20 cellular contexts compared by ENCODE assay signal in the genomic region with DNA sequence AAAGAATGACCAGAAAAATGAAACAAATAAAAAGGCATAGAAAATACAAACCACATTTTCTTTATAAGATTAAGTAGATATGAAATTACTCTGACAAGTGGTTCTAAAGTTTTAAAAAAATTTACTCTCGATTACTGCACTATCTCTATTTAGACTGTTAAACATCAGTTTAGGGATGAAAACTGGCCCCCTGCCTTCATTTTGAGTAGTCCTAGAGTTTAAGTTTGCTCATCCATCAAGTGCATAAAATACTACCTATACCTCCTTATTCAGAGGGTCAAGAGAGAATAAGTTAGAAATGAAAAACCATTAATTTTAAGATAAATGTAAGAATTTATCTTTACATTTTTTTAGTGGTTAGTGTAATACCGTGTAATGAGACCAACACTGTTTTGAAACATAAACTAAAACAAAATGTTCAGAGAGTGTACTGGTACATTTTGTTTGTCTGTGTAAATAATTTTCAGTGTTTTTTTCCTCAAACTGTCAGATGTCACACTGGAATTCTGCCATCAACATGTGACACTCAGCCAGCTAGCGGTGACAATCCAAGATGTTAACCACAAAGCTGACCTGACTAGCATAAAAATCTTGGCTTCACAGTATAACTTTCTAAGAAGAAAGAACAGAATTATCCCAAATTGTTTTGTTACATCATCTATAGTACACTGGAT.
"Had no signal": no experiment of that assay in that cellular context is flagged by ENCODE, and none has a peak within 500 bp of the region (broad histone marks: within the 10 kb centered on the region; RNA-seq: fewer than 3 reads in every experiment).

No MANE protein-coding gene starts in this region.

- DNase-seq: activated CD4-positive, alpha-beta T cell treated with anti-CD3 and anti-CD28 coated beads for 1 hour; activated CD8-positive, alpha-beta memory T cell treated with anti-CD3 and anti-CD28 coated beads for 24 hours; activated CD8-positive, alpha-beta memory T cell treated with anti-CD3 and anti-CD28 coated beads, Interleukin-2, amount 50 U/mL, for 48 hours; activated effector memory CD4-positive, alpha-beta T cell treated with anti-CD3 and anti-CD28 coated beads, Interleukin-2, amount 50 U/mL, for 16 hours; activated T-cell treated with anti-CD3 and anti-CD28 coated beads, Interleukin-2, amount 50 U/mL, for 72 hours; endodermal cell; foreskin fibroblast; heart right ventricle; kidney glomerular epithelial cell; naive thymus-derived CD8-positive, alpha-beta T cell; pancreas; stimulated activated CD4-positive, alpha-beta T cell treated with anti-CD3 and anti-CD28 coated beads, Interleukin-4, amount 100 ng/mL, for 1 hour; SW 1271; T-helper 2 cell had no signal

- H3K27me3 ChIP-seq: heart right ventricle, pancreas, tibial nerve had no signal

- H3K36me3 ChIP-seq: heart right ventricle, pancreas, tibial nerve had no signal

- ATAC-seq: activated T-cell treated with anti-CD3 and anti-CD28 coated beads, Interleukin-2, amount 50 U/mL, for 72 hours; naive thymus-derived CD8-positive, alpha-beta T cell; pancreas; stimulated activated effector memory CD8-positive, alpha-beta T cell treated with anti-CD3 and anti-CD28 coated beads, Interleukin-12 subunit alpha, Interleukin-12 subunit beta, amount 100 ng/mL, for 72 hours had no signal

- H3K27ac ChIP-seq: epithelial cell of prostate, heart right ventricle, pancreas, skin epidermis, tibial nerve, VCaP had no signal

- H3K36me3 Mint-ChIP-seq: activated naive CD4-positive, alpha-beta T cell treated with anti-CD3 and anti-CD28 coated beads, Interleukin-2, amount 50 U/mL, for 24 hours; naive thymus-derived CD8-positive, alpha-beta T cell; stimulated activated effector memory CD8-positive, alpha-beta T cell treated with anti-CD3 and anti-CD28 coated beads, Interleukin-12 subunit alpha, Interleukin-12 subunit beta, amount 100 ng/mL, for 72 hours had no signal

- H3K4me1 ChIP-seq: heart right ventricle, pancreas, tibial nerve had no signal

- H3K4me3 ChIP-seq: heart right ventricle, pancreas, skin epidermis, tibial nerve had no signal

- H3K27ac Mint-ChIP-seq: activated naive CD4-positive, alpha-beta T cell treated with anti-CD3 and anti-CD28 coated beads, Interleukin-2, amount 50 U/mL, for 24 hours; activated T-cell treated with anti-CD3 and anti-CD28 coated beads, Interleukin-2, amount 50 U/mL, for 72 hours; endodermal cell; naive thymus-derived CD8-positive, alpha-beta T cell; stimulated activated effector memory CD8-positive, alpha-beta T cell treated with anti-CD3 and anti-CD28 coated beads, Interleukin-12 subunit alpha, Interleukin-12 subunit beta, amount 100 ng/mL, for 72 hours had no signal

- H3K4me3 Mint-ChIP-seq: activated naive CD4-positive, alpha-beta T cell treated with anti-CD3 and anti-CD28 coated beads, Interleukin-2, amount 50 U/mL, for 24 hours; activated T-cell treated with anti-CD3 and anti-CD28 coated beads, Interleukin-2, amount 50 U/mL, for 72 hours; endodermal cell; naive thymus-derived CD8-positive, alpha-beta T cell; stimulated activated effector memory CD8-positive, alpha-beta T cell treated with anti-CD3 and anti-CD28 coated beads, Interleukin-12 subunit alpha, Interleukin-12 subunit beta, amount 100 ng/mL, for 72 hours had no signal

- H3K9me3 ChIP-seq: heart right ventricle, pancreas, tibial nerve had no signal

- H3K4me1 Mint-ChIP-seq: activated naive CD4-positive, alpha-beta T cell treated with anti-CD3 and anti-CD28 coated beads, Interleukin-2, amount 50 U/mL, for 24 hours; endodermal cell; naive thymus-derived CD8-positive, alpha-beta T cell; stimulated activated effector memory CD8-positive, alpha-beta T cell treated with anti-CD3 and anti-CD28 coated beads, Interleukin-12 subunit alpha, Interleukin-12 subunit beta, amount 100 ng/mL, for 72 hours had no signal

- H3K27me3 Mint-ChIP-seq: activated naive CD4-positive, alpha-beta T cell treated with anti-CD3 and anti-CD28 coated beads, Interleukin-2, amount 50 U/mL, for 24 hours; naive thymus-derived CD8-positive, alpha-beta T cell had no signal
